Comparison of ENCODE assay signal across 11 cellular contexts in genomic region chr10:97647556-97647955, GRCh38. TPM values are rescaled to one million over a fixed set of nuclear protein-coding genes. Genes with fewer than 3 reads are reported as not detected.
DNase-seq lines count a peak whose midpoint lies in the region; ATAC-seq and TF ChIP-seq lines count a peak whose summit lies in the region.
"Had no signal": no experiment of that assay in that cellular context is flagged by ENCODE, and none has a peak within 500 bp of the region (broad histone marks: within the 10 kb centered on the region; RNA-seq: fewer than 3 reads in every experiment).

No MANE protein-coding gene starts in this region.

- CTCF ChIA-PET in Calu3 (lab: Charles Lee): no interaction called here

- H3K4me3 Mint-ChIP-seq in brain: peak overlapping the region in 2 of 5 experiments; percentile 6 to 67
- no peak overlapping the region for H3K4me3 Mint-ChIP-seq in Calu3 (ENCODE audit: low read depth, unreplicated experiment)
- H3K4me3 Mint-ChIP-seq: activated naive CD4-positive, alpha-beta T cell treated with anti-CD3 and anti-CD28 coated beads for 36 hours had no signal

- BruUV-seq in Calu3 (replicated peaks; lab: Mats Ljungman, UMichigan): no TSS peak

- H3K4me3 ChIP-seq in ACC112 (ENCODE audit: low read depth, low read length) (no peak overlapping the region), left lung (no peak overlapping the region), prostate gland (no peak overlapping the region)
- H3K4me3 ChIP-seq: esophagus muscularis mucosa had no signal

- H3K9me3 Mint-ChIP-seq in brain: no peaks in the 10 kb centered on the region
- H3K9me3 Mint-ChIP-seq in Calu3 (ENCODE audit: low read depth, unreplicated experiment): no peaks in the 10 kb centered on the region
- H3K9me3 Mint-ChIP-seq: activated naive CD4-positive, alpha-beta T cell treated with anti-CD3 and anti-CD28 coated beads for 36 hours; CD4-positive, alpha-beta memory T cell had no signal

- no peak for TF ChIP-seq CTCF in brain (conservative IDR thresholded peaks at IDR 0.05)
- TF ChIP-seq CTCF in left lung (IDR thresholded peaks at IDR 0.05): no peak
- TF ChIP-seq CTCF in prostate gland (IDR thresholded peaks at IDR 0.05): no peak
- no peak for TF ChIP-seq CTCF in Calu3 (IDR thresholded peaks at IDR 0.05; ENCODE audit: unreplicated experiment)

- intact Hi-C loops in left lung (cut with DNase I) (no loop called here), prostate gland (cut with DNase I) (no loop called here), Calu3 (cut with micrococcal nuclease; ENCODE audit: unreplicated experiment) (no loop called here)

- H3K27me3 ChIP-seq in ACC112 (ENCODE audit: insufficient read depth, low read length) (no peaks in the 10 kb centered on the region), left lung (no peaks in the 10 kb centered on the region), prostate gland (replicated peaks; ENCODE audit: insufficient read depth) (no peaks in the 10 kb centered on the region)
- H3K27me3 ChIP-seq: esophagus muscularis mucosa had no signal

- peaks cover 61% of the 10 kb centered on the region for H3K79me2 ChIP-seq in ACC112 (ENCODE audit: control insufficient read depth, insufficient read depth, low read length, unreplicated experiment)

- H3K4me1 Mint-ChIP-seq in brain: peaks cover 37% of the 10 kb centered on the region
- peaks cover 15% of the 10 kb centered on the region for H3K4me1 Mint-ChIP-seq in Calu3 (ENCODE audit: low read depth, unreplicated experiment)

- no peak for TF ChIP-seq POLR2A in prostate gland (IDR thresholded peaks at IDR 0.05)

- peaks cover 42% of the 10 kb centered on the region for H3K4me1 ChIP-seq in ACC112 (ENCODE audit: control insufficient read depth, insufficient read depth, low read length, unreplicated experiment)
- peaks cover 18 to 59% of the 10 kb centered on the region in 2 donors for H3K4me1 ChIP-seq in left lung
- H3K4me1 ChIP-seq in prostate gland (replicated peaks): no peaks in the 10 kb centered on the region

- 96% methylated on average over 1 of the region's 1 CpG for WGBS in prostate gland

- peak overlapping the region; percentile 86 for H3K27ac ChIP-seq in ACC112 (ENCODE audit: low read depth, low read length)
- H3K27ac ChIP-seq in left lung: peak overlapping the region; percentile 83 to 84
- no peak overlapping the region for H3K27ac ChIP-seq in prostate gland

- H3K27me3 Mint-ChIP-seq in brain (no peaks in the 10 kb centered on the region), Calu3 (ENCODE audit: unreplicated experiment) (no peaks in the 10 kb centered on the region)
- H3K27me3 Mint-ChIP-seq: CD4-positive, alpha-beta memory T cell had no signal

- no peak overlapping the region for H2AFZ ChIP-seq in ACC112 (ENCODE audit: low read length, unreplicated experiment)

- no peaks in the 10 kb centered on the region for H3K9me3 ChIP-seq in left lung
- no peaks in the 10 kb centered on the region for H3K9me3 ChIP-seq in prostate gland
- H3K9me3 ChIP-seq: esophagus muscularis mucosa had no signal

- H3K36me3 Mint-ChIP-seq in brain (peaks cover 60% of the 10 kb centered on the region), Calu3 (ENCODE audit: insufficient read depth, unreplicated experiment) (peaks cover 9% of the 10 kb centered on the region)

- ATAC-seq in left lung: peak; percentile 54
- no peak for ATAC-seq in GM21786 (IDR thresholded peaks at IDR 0.05; ENCODE audit: unreplicated experiment)

- H3K27ac Mint-ChIP-seq in brain (peak overlapping the region in 3 of 5 experiments; percentile 2 to 44 (median 12)), Calu3 (ENCODE audit: unreplicated experiment) (no peak overlapping the region)
- H3K27ac Mint-ChIP-seq: activated naive CD4-positive, alpha-beta T cell treated with anti-CD3 and anti-CD28 coated beads for 36 hours had no signal

- H3K36me3 ChIP-seq in ACC112 (ENCODE audit: insufficient read depth, low read length) (peaks cover 25% of the 10 kb centered on the region), left lung (peaks cover 0 to 38% of the 10 kb centered on the region in 2 donors), prostate gland (no peaks in the 10 kb centered on the region)

- DNase-seq in HS-5 (ENCODE audit: low read depth) (peak; percentile 66), left lung (no peak), prostate gland (ENCODE audit: low spot score) (no peak), NCI-H2171 (lab: John Stamatoyannopoulos, UW) (no peak), Calu3 (no peak)
- DNase-seq: activated naive CD4-positive, alpha-beta T cell treated with anti-CD3 and anti-CD28 coated beads for 36 hours; CD4-positive, alpha-beta memory T cell had no signal

RNA-seq across cellular contexts. Expression of gene PI4K2A, which starts 7.1 kb away (rescaled TPM):
- polyA plus RNA-seq in brain (ENCODE audit: insufficient read depth, low read depth, low replicate concordance): 23.3 TPM
- total RNA-seq in left lung (10 to 100 TPM; 25.8 to 27.1 TPM), prostate gland (10 to 100 TPM; 12.3 to 26.2 TPM), Calu3 (2022) (12.6 and 13.0 TPM in 2 replicates)

RNA-seq across cellular contexts. Expression of gene MORN4, which starts 14.3 kb away (rescaled TPM):
- 26.5 TPM for polyA plus RNA-seq in brain (ENCODE audit: insufficient read depth, low read depth, low replicate concordance)
- total RNA-seq in left lung (1 to 10 TPM; 4.1 to 10.0 TPM), prostate gland (1 to 10 TPM; 4.7 to 5.5 TPM), Calu3 (2022) (5.5 and 6.2 TPM in 2 replicates)

RNA-seq across cellular contexts. Expression of gene AVPI1, which starts 39.5 kb away (rescaled TPM):
- polyA plus RNA-seq in brain (ENCODE audit: insufficient read depth, low read depth, low replicate concordance): 13.2 TPM
- total RNA-seq in left lung (10 to 100 TPM; 15.2 to 19.7 TPM), prostate gland (10 to 100 TPM; 17.0 to 28.6 TPM), Calu3 (2022) (16.9 and 25.6 TPM in 2 replicates)

RNA-seq across cellular contexts. Expression of gene C10orf62, which starts 58.0 kb away (rescaled TPM):
- polyA plus RNA-seq in brain (ENCODE audit: insufficient read depth, low read depth, low replicate concordance): not detected
- total RNA-seq in left lung (not detected), prostate gland (10 to 100 TPM in 1 of 2 donors, not detected in 1; 14.0 TPM), Calu3 (2022) (1.5 and 1.7 TPM in 2 replicates)
- total RNA-seq: activated naive CD4-positive, alpha-beta T cell treated with anti-CD3 and anti-CD28 coated beads for 36 hours; CD4-positive, alpha-beta memory T cell had no signal
- polyA plus RNA-seq: CD4-positive, alpha-beta memory T cell had no signal

Comparison
In these comparisons a context has a peak if more than half of its experiments do, and no peak if none do; other contexts are left out.
1. H3K27ac ChIP-seq: peak in ACC112 (single experiment) and left lung (2 of 2); none in prostate gland (0 of 2).